ENCODE assay signal across 10 cellular contexts in the genomic region with DNA sequence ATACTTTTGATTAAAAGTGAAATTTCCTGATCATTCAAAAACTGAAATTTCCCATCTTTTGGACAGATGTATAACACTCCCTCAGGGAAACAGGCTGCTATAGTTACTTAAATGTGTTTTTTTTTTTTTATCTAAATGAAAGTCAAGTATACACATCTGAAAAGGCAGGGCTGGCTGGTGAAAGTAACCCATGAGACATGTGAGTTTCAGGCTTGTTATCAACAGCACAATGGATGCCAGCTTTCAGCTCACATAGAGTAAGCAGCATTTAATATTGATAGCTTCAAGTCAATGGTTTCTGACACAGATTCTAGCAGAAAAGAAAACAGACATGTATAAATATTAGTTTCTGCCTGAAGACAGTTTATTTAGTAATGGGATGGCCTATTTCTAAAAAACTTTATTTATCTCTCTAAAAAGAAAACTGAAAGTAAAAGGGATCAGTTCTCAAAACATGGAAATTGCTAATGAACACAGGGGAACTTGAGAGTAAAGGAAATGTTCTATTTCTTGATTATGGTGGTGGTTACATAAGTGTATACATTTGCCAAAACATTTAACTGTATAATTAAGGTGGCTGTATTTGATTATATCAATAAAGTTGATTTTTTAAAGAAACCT.
DNase-seq lines count a peak whose midpoint lies in the region; ATAC-seq, FAIRE-seq and TF ChIP-seq lines count a peak whose summit lies in the region.
"Had no signal": no experiment of that assay in that cellular context is flagged by ENCODE, and none has a peak within 500 bp of the region (broad histone marks: within the 10 kb centered on the region; RNA-seq: fewer than 3 reads in every experiment).

No MANE protein-coding gene starts in this region.

- peaks cover 0 to 2% (median 0%) of the 10 kb centered on the region in 4 donors for H3K9me3 ChIP-seq in liver (ENCODE audit: control insufficient read depth in 4 of 4, low read length in 3 of 4)
- peaks cover 8% of the 10 kb centered on the region; the same call in 1 of the 2 replicates for H3K9me3 ChIP-seq in HepG2 (ENCODE audit: low read length)
- no peaks in the 10 kb centered on the region for H3K9me3 ChIP-seq in upper lobe of right lung

- CTCF ChIA-PET in HepG2 (lab: Yijun Ruan, JAX; ENCODE audit: low intra/inter-chr PET ratio, low total read pairs): no interaction called here

- no peak for FAIRE-seq in HepG2 (lab: Jason Lieb, UNC)
- FAIRE-seq: keratinocyte had no signal

- TF ChIP-seq EP300 in HepG2 (IDR thresholded peaks at IDR 0.05; ENCODE audit: low read depth in 2 of 2, low read length in 2 of 2): no peak
- TF ChIP-seq EP300 in HepG2 (CRISPR knock-in tag; IDR thresholded peaks at IDR 0.05; ENCODE audit: borderline replicate concordance): no peak

- H3K9me3 Mint-ChIP-seq in activated naive CD8-positive, alpha-beta T cell treated with anti-CD3 and anti-CD28 coated beads, Interleukin-2, amount 50 U/mL, for 24 hours: no peaks in the 10 kb centered on the region

- in situ Hi-C loops in HepG2 (cut with HindIII; ENCODE audit: extremely low pct_ligation_motif_present, low pct_unique_long_range_greater_than_20kb): no loop called here

- H3K79me2 ChIP-seq in HepG2 (ENCODE audit: insufficient read depth, low read length): no peaks in the 10 kb centered on the region

- BruUV-seq in HepG2 (replicated peaks; lab: Mats Ljungman, UMichigan): no TSS peak

- no peaks in the 10 kb centered on the region for H3K27me3 ChIP-seq in liver (ENCODE audit: control insufficient read depth in 4 of 4, insufficient read depth in 4 of 4, low read length in 3 of 4)
- H3K27me3 ChIP-seq in HepG2 (ENCODE audit: control insufficient read depth in 1 of 2, insufficient read depth in 2 of 2, low read length in 2 of 2): no peaks in the 10 kb centered on the region
- H3K27me3 ChIP-seq in upper lobe of right lung: no peaks in the 10 kb centered on the region

- H3K4me1 ChIP-seq in liver (ENCODE audit: control insufficient read depth in 4 of 4, insufficient read depth in 4 of 4, low read length in 3 of 4) (peaks cover 0 to 3% (median 0%) of the 10 kb centered on the region in 4 donors), HepG2 (ENCODE audit: insufficient read depth, low read length) (no peaks in the 10 kb centered on the region), upper lobe of right lung (peaks cover 10% of the 10 kb centered on the region)

- H3K27me3 Mint-ChIP-seq in activated naive CD8-positive, alpha-beta T cell treated with anti-CD3 and anti-CD28 coated beads, Interleukin-2, amount 50 U/mL, for 24 hours: no peaks in the 10 kb centered on the region

- H3K4me3 ChIP-seq in liver (ENCODE audit: low read depth in 1 of 3, low read length in 3 of 3) (no peak overlapping the region), HepG2 (replicated peaks in 1 of 3; ENCODE audit: insufficient read depth in 1 of 3, low read depth in 2 of 3, low read length in 3 of 3) (no peak overlapping the region), upper lobe of right lung (peak overlapping the region; percentile 3)

- no peak overlapping the region for H3K27ac Mint-ChIP-seq in activated naive CD8-positive, alpha-beta T cell treated with anti-CD3 and anti-CD28 coated beads, Interleukin-2, amount 50 U/mL, for 24 hours

- no peaks in the 10 kb centered on the region for H3K36me3 Mint-ChIP-seq in activated naive CD8-positive, alpha-beta T cell treated with anti-CD3 and anti-CD28 coated beads, Interleukin-2, amount 50 U/mL, for 24 hours (ENCODE audit: low read depth)

- TF ChIP-seq RAD21 in liver (IDR thresholded peaks at IDR 0.05) (no peak), HepG2 (CRISPR knock-in tag; IDR thresholded peaks at IDR 0.05) (no peak)

- ATAC-seq in HepG2: no peak
- ATAC-seq in HG02973 (IDR thresholded peaks at IDR 0.05; ENCODE audit: unreplicated experiment): peak; percentile 91
- no peak for ATAC-seq in activated naive CD8-positive, alpha-beta T cell treated with anti-CD3 and anti-CD28 coated beads, Interleukin-2, amount 50 U/mL, for 24 hours
- no peak for ATAC-seq in upper lobe of right lung

- intact Hi-C loops in HepG2 (cut with micrococcal nuclease; ENCODE audit: unreplicated experiment): no loop called here
- intact Hi-C loops in upper lobe of right lung (cut with DNase I): no loop called here

- H3K27ac ChIP-seq in liver (ENCODE audit: low read depth in 1 of 2, low read length in 2 of 2) (peak overlapping the region; percentile 11 to 69), HepG2 (ENCODE audit: extremely low read length, insufficient read depth, low read length) (no peak overlapping the region), upper lobe of right lung (peak overlapping the region; percentile 39)

- no peak overlapping the region for H3K4me2 ChIP-seq in HepG2 (ENCODE audit: low read depth, low read length)

- no peaks in the 10 kb centered on the region for H4K20me1 ChIP-seq in HepG2 (ENCODE audit: insufficient read depth, low read length)

- TF ChIP-seq CTCF in liver (IDR thresholded peaks at IDR 0.05; ENCODE audit: low read depth, low read length, missing input control) (no peak), HepG2 (CRISPR knock-in tag; IDR thresholded peaks at IDR 0.05) (no peak), upper lobe of right lung (IDR thresholded peaks at IDR 0.05) (no peak)

- DNase-seq in HepG2 (ENCODE audit: low spot score) (no peak), upper lobe of right lung (no peak), UCSD-AML1 (lab: John Stamatoyannopoulos, UW; ENCODE audit: unreplicated experiment) (no peak), NCI-H226 (no peak), NCI-H446 (lab: John Stamatoyannopoulos, UW) (no peak)
- DNase-seq in activated naive CD8-positive, alpha-beta T cell treated with anti-CD3 and anti-CD28 coated beads, Interleukin-2, amount 50 U/mL, for 24 hours: no peak
- DNase-seq: NCI-H1417 treated with DMSO at 0.1 percent for 48 hours had no signal

- no peak for TF ChIP-seq POLR2A in HepG2 (IDR thresholded peaks at IDR 0.05; ENCODE audit: insufficient read depth in 1 of 2, low read depth in 2 of 2, low read length in 2 of 2)

- H3K9ac ChIP-seq in liver (ENCODE audit: low read depth in 1 of 2, low read length in 2 of 2) (peak overlapping the region in 1 of 2 donors; percentile 68), HepG2 (ENCODE audit: insufficient read depth, low read depth, low read length) (no peak overlapping the region)

- H2AFZ ChIP-seq in HepG2 (ENCODE audit: low read length): no peak overlapping the region

- peak overlapping the region; percentile 43 for H3K4me3 Mint-ChIP-seq in activated naive CD8-positive, alpha-beta T cell treated with anti-CD3 and anti-CD28 coated beads, Interleukin-2, amount 50 U/mL, for 24 hours

- POLR2A ChIA-PET in HepG2 (lab: Yijun Ruan, JAX): no interaction called here

- peaks cover 9% of the 10 kb centered on the region for H3K4me1 Mint-ChIP-seq in activated naive CD8-positive, alpha-beta T cell treated with anti-CD3 and anti-CD28 coated beads, Interleukin-2, amount 50 U/mL, for 24 hours

- H3K36me3 ChIP-seq in liver (ENCODE audit: control insufficient read depth in 4 of 4, insufficient read depth in 3 of 4, low read depth in 1 of 4, low read length in 3 of 4) (no peaks in the 10 kb centered on the region), HepG2 (replicated peaks in 1 of 2; ENCODE audit: control insufficient read depth in 1 of 2, insufficient read depth in 2 of 2, low read length in 2 of 2) (no peaks in the 10 kb centered on the region), upper lobe of right lung (no peaks in the 10 kb centered on the region)

TF ChIP-seq in liver, 16 proteins besides CTCF, POLR2A, EP300 and RAD21:
- TF ChIP-seq, protein P1, sequence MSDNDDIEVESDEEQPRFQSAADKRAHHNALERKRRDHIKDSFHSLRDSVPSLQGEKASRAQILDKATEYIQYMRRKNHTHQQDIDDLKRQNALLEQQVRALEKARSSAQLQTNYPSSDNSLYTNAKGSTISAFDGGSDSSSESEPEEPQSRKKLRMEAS (IDR thresholded peaks at IDR 0.05): no peak
- peak; percentile 66 for TF ChIP-seq YY1 (IDR thresholded peaks at IDR 0.05)
TF ChIP-seq in liver: peak in this region for 1.

TF ChIP-seq in HepG2, 621 proteins besides CTCF, POLR2A, EP300 and RAD21:
- TF ChIP-seq ZNF569 (CRISPR knock-in tag; IDR thresholded peaks at IDR 0.05; ENCODE audit: borderline replicate concordance) (no peak), SYNCRIP (IDR thresholded peaks at IDR 0.05; ENCODE audit: insufficient read depth, low read depth, low read length) (no peak)
